8 cellular contexts compared by ENCODE assay signal in the genomic region with DNA sequence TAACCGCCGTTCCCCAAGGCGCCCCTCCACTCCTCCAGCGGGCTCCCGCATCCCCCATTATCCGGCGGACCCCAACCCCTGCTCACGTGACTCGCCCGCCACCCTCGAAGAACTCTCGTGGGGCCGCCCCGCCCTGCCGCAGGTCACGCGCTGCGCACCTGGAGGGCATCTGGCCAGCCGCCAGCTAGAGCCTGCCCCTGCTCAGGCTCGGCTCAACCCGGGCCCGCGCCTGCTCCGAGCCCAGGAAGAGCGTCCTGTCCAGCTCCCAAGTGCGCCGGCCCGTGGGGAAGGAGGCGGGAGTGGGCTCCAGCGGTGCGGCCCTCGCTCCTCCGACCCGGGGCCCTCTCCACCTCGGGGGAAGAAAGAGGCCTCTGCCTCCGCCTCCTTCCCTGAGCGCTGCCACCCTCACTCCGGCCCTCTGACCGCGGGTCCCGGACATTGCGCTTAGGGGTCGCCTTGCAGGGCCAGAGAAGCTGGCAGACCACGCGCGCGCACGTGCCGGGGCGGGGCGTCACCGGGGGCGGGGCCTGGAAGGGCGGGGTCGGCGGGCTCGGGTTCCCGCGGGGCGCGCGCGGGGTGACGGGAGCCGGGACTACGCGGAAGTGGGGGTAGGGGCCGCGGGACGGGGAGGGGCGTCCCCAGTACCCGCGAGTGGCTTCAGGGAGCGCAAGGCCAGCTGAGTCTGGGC.
DNase-seq lines count a peak whose midpoint lies in the region; ATAC-seq and TF ChIP-seq lines count a peak whose summit lies in the region.

No MANE protein-coding gene starts in this region.

- peak; percentile 76 for TF ChIP-seq CTCF in 22Rv1 (IDR thresholded peaks at IDR 0.05)

- DNase-seq in NCI-H2171 (lab: John Stamatoyannopoulos, UW) (peak; percentile 93), cerebellar cortex (ENCODE audit: low spot score) (peak; percentile 68), kidney tubule cell (ENCODE audit: low spot score) (peak; percentile 82)
- peak; percentile 82 for DNase-seq in activated CD4-positive, alpha-beta T cell treated with anti-CD3 and anti-CD28 coated beads for 1 hour
- DNase-seq in stimulated activated CD4-positive, alpha-beta T cell treated with anti-CD3 and anti-CD28 coated beads, Interleukin-15, amount 100 ng/mL, for 48 hours (ENCODE audit: low read depth in 2 of 2): peak; percentile 83 to 90

- ATAC-seq in GM18511 (IDR thresholded peaks at IDR 0.05; ENCODE audit: unreplicated experiment) (peak; percentile 70), HG03025 (IDR thresholded peaks at IDR 0.05; ENCODE audit: low FRiP score, unreplicated experiment) (peak; percentile 64)

- H3K27ac ChIP-seq in 22Rv1: peak overlapping the region; percentile 96

Comparison
In these comparisons a context has a peak if more than half of its experiments do, and no peak if none do; other contexts are left out.
1. Peak in every context shown above with its lines: DNase-seq, ATAC-seq and H3K27ac ChIP-seq.